11 cellular contexts compared by ENCODE assay signal in genomic region chr1:212161231-212161781, GRCh38.
A peak's percentile ranks its signal among the peaks of the same experiment; 100 is the strongest.
DNase-seq lines count a peak whose midpoint lies in the region; ATAC-seq, FAIRE-seq and TF ChIP-seq lines count a peak whose summit lies in the region.
"Had no signal": no experiment of that assay in that cellular context is flagged by ENCODE, and none has a peak within 500 bp of the region (broad histone marks: within the 10 kb centered on the region; RNA-seq: fewer than 3 reads in every experiment).

No MANE protein-coding gene starts in this region.

- no peak for TF ChIP-seq POLR2A in vagina (IDR thresholded peaks at IDR 0.05)

- H3K27me3 Mint-ChIP-seq in activated CD4-positive, alpha-beta T cell treated with anti-CD3 and anti-CD28 coated beads, Interleukin-2, amount 10 ng/mL, durations not matched to agents 24 days and 14 days, result no peaks in the 10 kb centered on the region
- H3K27me3 Mint-ChIP-seq: B cell had no signal

- no peak overlapping the region for H3K4me3 ChIP-seq in mammary epithelial cell (replicated peaks in 1 of 3; ENCODE audit: insufficient read depth in 1 of 3, low read depth in 2 of 3, low read length in 3 of 3)
- no peak overlapping the region for H3K4me3 ChIP-seq in small intestine (ENCODE audit: low read depth in 1 of 2, low read length in 2 of 2)
- H3K4me3 ChIP-seq in vagina, result no peak overlapping the region
- H3K4me3 ChIP-seq: skin epidermis had no signal

- CTCF ChIA-PET in mammary epithelial cell (lab: Charles Lee; ENCODE audit: low non-redundant PET), result interaction anchor here (0.6 kb wide), 1 partner anchor 18 kb away, joined by 3 read pairs; no protein-coding TSS in a partner anchor

- peak overlapping the region; percentile 51 for H3K4me3 Mint-ChIP-seq in activated CD4-positive, alpha-beta T cell treated with anti-CD3 and anti-CD28 coated beads, Interleukin-2, amount 10 ng/mL, durations not matched to agents 24 days and 14 days
- H3K4me3 Mint-ChIP-seq: B cell had no signal

- peak overlapping the region; percentile 65 for H3K27ac Mint-ChIP-seq in activated CD4-positive, alpha-beta T cell treated with anti-CD3 and anti-CD28 coated beads, Interleukin-2, amount 10 ng/mL, durations not matched to agents 24 days and 14 days
- H3K27ac Mint-ChIP-seq: B cell had no signal

- in situ Hi-C loops in mammary epithelial cell (cut with MboI; ENCODE audit: low sequenced_read_pairs in 2 of 2), result no loop called here

- H3K4me1 ChIP-seq in mammary epithelial cell (ENCODE audit: insufficient read depth, low read length) (peaks cover 31% of the 10 kb centered on the region), small intestine (ENCODE audit: control insufficient read depth in 2 of 2, insufficient read depth in 1 of 2, low read depth in 1 of 2, low read length in 1 of 2) (peaks cover 0 to 4% of the 10 kb centered on the region in 2 donors), vagina (peaks cover 21% of the 10 kb centered on the region)

- no peak for ATAC-seq in GM19035 (IDR thresholded peaks at IDR 0.05; ENCODE audit: unreplicated experiment)

- no peak overlapping the region for H3K9ac ChIP-seq in mammary epithelial cell (ENCODE audit: insufficient read depth, low read length)

- H3K36me3 Mint-ChIP-seq in activated CD4-positive, alpha-beta T cell treated with anti-CD3 and anti-CD28 coated beads, Interleukin-2, amount 10 ng/mL, durations not matched to agents 24 days and 14 days (ENCODE audit: low read depth), result no peaks in the 10 kb centered on the region

- H2AFZ ChIP-seq in mammary epithelial cell (ENCODE audit: low read depth, low read length), result no peak overlapping the region

- no peak overlapping the region for H3K27ac ChIP-seq in mammary epithelial cell (ENCODE audit: insufficient read depth, low read depth, low read length)
- no peak overlapping the region for H3K27ac ChIP-seq in small intestine (ENCODE audit: low read depth in 1 of 2, low read length in 1 of 2)
- H3K27ac ChIP-seq in vagina, result no peak overlapping the region

- peak; percentile 67 for DNase-seq in activated CD4-positive, alpha-beta T cell treated with anti-CD3 and anti-CD28 coated beads, Interleukin-2, amount 10 ng/mL, durations not matched to agents 24 days and 14 days
- DNase-seq in activated CD4-positive, alpha-beta T cell treated with anti-CD3 and anti-CD28 coated beads, Interleukin-2, amount 50 U/mL, for 1 hour, result no peak
- DNase-seq in NCI-H2196 (lab: John Stamatoyannopoulos, UW; ENCODE audit: unreplicated experiment), result peak; percentile 35
- DNase-seq in mammary epithelial cell, result peak; percentile 86
- DNase-seq in small intestine, result peak; percentile 49
- DNase-seq in vagina (ENCODE audit: extremely low spot score in 2 of 2), result no peak
- DNase-seq in activated effector memory CD4-positive, alpha-beta T cell treated with anti-CD3 and anti-CD28 coated beads, Interleukin-2, amount 50 U/mL, for 16 hours, result no peak

- H3K4me1 Mint-ChIP-seq in activated CD4-positive, alpha-beta T cell treated with anti-CD3 and anti-CD28 coated beads, Interleukin-2, amount 10 ng/mL, durations not matched to agents 24 days and 14 days, result peaks cover 41% of the 10 kb centered on the region

- dilution Hi-C loops in mammary epithelial cell (cut with HindIII; ENCODE audit: low sequenced_read_pairs), result no loop called here

- H4K20me1 ChIP-seq in mammary epithelial cell (ENCODE audit: insufficient read depth, low read length), result no peaks in the 10 kb centered on the region

- BruUV-seq in mammary epithelial cell (replicated peaks; lab: Mats Ljungman, UMichigan), result no TSS peak

- TF ChIP-seq CTCF in mammary epithelial cell (conservative IDR thresholded peaks at IDR 0.05 in 1 of 2, IDR thresholded peaks at IDR 0.05 in 1 of 2; ENCODE audit: extremely low read depth in 1 of 2, insufficient read depth in 1 of 2, low read depth in 1 of 2, low read length in 2 of 2) (no peak), vagina (IDR thresholded peaks at IDR 0.05) (no peak)

- H3K27me3 ChIP-seq in mammary epithelial cell (ENCODE audit: insufficient read depth, low read length) (no peaks in the 10 kb centered on the region), small intestine (ENCODE audit: control insufficient read depth in 2 of 2, insufficient read depth in 2 of 2, low read length in 2 of 2) (no peaks in the 10 kb centered on the region), vagina (no peaks in the 10 kb centered on the region)

- H3K9me3 Mint-ChIP-seq in activated CD4-positive, alpha-beta T cell treated with anti-CD3 and anti-CD28 coated beads, Interleukin-2, amount 10 ng/mL, durations not matched to agents 24 days and 14 days, result peaks cover 3% of the 10 kb centered on the region

- no peaks in the 10 kb centered on the region for H3K79me2 ChIP-seq in mammary epithelial cell (ENCODE audit: insufficient read depth, low read length)

- H3K36me3 ChIP-seq in mammary epithelial cell (ENCODE audit: insufficient read depth, low read length), result no peaks in the 10 kb centered on the region
- no peaks in the 10 kb centered on the region for H3K36me3 ChIP-seq in small intestine (ENCODE audit: control insufficient read depth in 2 of 2, insufficient read depth in 2 of 2, low read length in 2 of 2)
- no peaks in the 10 kb centered on the region for H3K36me3 ChIP-seq in vagina

- FAIRE-seq in small intestine (lab: Jason Lieb, UNC), result no peak
- FAIRE-seq: frontal cortex had no signal

- no peaks in the 10 kb centered on the region for H3K9me3 ChIP-seq in mammary epithelial cell (replicated peaks; ENCODE audit: insufficient read depth, low read length)
- no peaks in the 10 kb centered on the region for H3K9me3 ChIP-seq in small intestine (ENCODE audit: control insufficient read depth, low read depth)
- H3K9me3 ChIP-seq in vagina, result no peaks in the 10 kb centered on the region

- WGBS in mammary epithelial cell (ENCODE audit: low coverage, missing lambda C conversion rate), result 0% methylated on average over 2 of the region's 2 CpGs
- WGBS in small intestine, 3 donors, result 44 to 53% (median 47%) methylated on average over 2 of the region's 2 CpGs

- no peak overlapping the region for H3K4me2 ChIP-seq in mammary epithelial cell (ENCODE audit: insufficient read depth, low read depth, low read length)

- intact Hi-C loops in activated CD4-positive, alpha-beta T cell treated with anti-CD3 and anti-CD28 coated beads, Interleukin-2, amount 10 ng/mL, durations not matched to agents 24 days and 14 days (cut with micrococcal nuclease), result loop anchor here (1.0 to 2.0 kb wide), 4 partner anchors 57 to 133 kb away; partner anchors contain the start of gene PPP2R5A
- intact Hi-C loops in mammary epithelial cell (cut with micrococcal nuclease), result loop anchor here (2.0 kb wide), 1 partner anchor 99 kb away; no protein-coding TSS in a partner anchor
- intact Hi-C loops in vagina (cut with DNase I), result no loop called here

Comparison
In these comparisons a context has a peak if more than half of its experiments do, and no peak if none do; other contexts are left out.
1. DNase-seq: peak in activated CD4-positive, alpha-beta T cell treated with anti-CD3 and anti-CD28 coated beads, Interleukin-2, amount 10 ng/mL, durations not matched to agents 24 days and 14 days (single experiment), NCI-H2196 (single experiment), mammary epithelial cell (single experiment) and small intestine (single experiment); none in activated CD4-positive, alpha-beta T cell treated with anti-CD3 and anti-CD28 coated beads, Interleukin-2, amount 50 U/mL, for 1 hour (single experiment), vagina (0 of 2) and activated effector memory CD4-positive, alpha-beta T cell treated with anti-CD3 and anti-CD28 coated beads, Interleukin-2, amount 50 U/mL, for 16 hours (single experiment).